In the genomic region with DNA sequence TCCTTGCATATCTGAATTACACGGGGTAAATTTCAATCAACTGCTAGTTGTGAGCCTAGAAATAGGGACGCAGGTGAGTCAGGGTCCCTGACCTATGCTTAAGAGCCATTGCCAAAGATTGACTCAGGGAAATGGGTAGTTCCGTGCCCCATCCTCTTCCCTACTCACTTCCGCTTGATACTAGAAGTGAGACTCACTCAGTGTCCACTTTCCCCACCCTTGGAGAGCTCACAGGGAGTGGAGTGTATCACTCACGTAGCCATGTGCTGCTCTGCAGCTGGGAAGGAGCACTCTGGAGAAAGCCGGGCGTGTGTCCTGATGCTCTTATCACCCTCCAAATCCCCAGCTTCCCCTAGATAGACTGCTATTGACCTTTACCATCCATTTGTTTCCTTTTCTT, we compare ENCODE assay signal across 28 cellular contexts. TPM values are rescaled to one million over a fixed set of nuclear protein-coding genes. Genes with fewer than 3 reads are reported as not detected.
"Had no signal": no experiment of that assay in that cellular context is flagged by ENCODE, and none has a peak within 500 bp of the region (broad histone marks: within the 10 kb centered on the region; RNA-seq: fewer than 3 reads in every experiment).

No MANE protein-coding gene starts in this region.

- H3K4me3 ChIP-seq: adrenal gland, MG63, PC-9 had no signal

- H3K4me3 Mint-ChIP-seq: activated naive CD8-positive, alpha-beta T cell treated with anti-CD3 and anti-CD28 coated beads, Interleukin-2, amount 10 ng/mL, durations not matched to agents 7 days and 5 days; activated T-helper 17 cell treated with anti-CD3 and anti-CD28 coated beads, Interleukin-2, amount 50 U/mL, for 72 hours; T-helper 1 cell treated with Interleukin-12 subunit alpha and Interleukin-12 subunit beta and Interleukin-4 antibody, amounts not matched to agents 30 μg/mL and 1 μg/mL, for 36 hours; WTC11 had no signal

- DNase-seq: activated CD4-positive, alpha-beta T cell treated with anti-CD3 and anti-CD28 coated beads for 48 hours; activated CD4-positive, alpha-beta T cell treated with anti-CD3 and anti-CD28 coated beads, Interleukin-2, amount 50 U/mL, for 4 hours; activated CD4-positive, CD25-positive, alpha-beta regulatory T cell treated with anti-CD3 and anti-CD28 coated beads, Interleukin-2, amount 50 U/mL, for 72 hours; activated gamma-delta T cell; activated naive CD4-positive, alpha-beta T cell treated with anti-CD3 and anti-CD28 coated beads, Interleukin-2, amount 50 U/mL, for 16 hours; activated naive CD8-positive, alpha-beta T cell treated with anti-CD3 and anti-CD28 coated beads, Interleukin-2, amount 10 ng/mL, durations not matched to agents 7 days and 5 days; activated T-cell treated with anti-CD3 and anti-CD28 coated beads for 4 hours; activated T-cell treated with anti-CD3 and anti-CD28 coated beads, Interleukin-2, amount 50 U/mL, for 48 hours; adrenal gland; aorta; MG63; MV-4-11; NCI-H1092 treated with DMSO at 0.1 percent for 48 hours; NCI-H1417 treated with DMSO at 0.1 percent for 48 hours; NCI-H1694; NCI-H2029; NCI-H2107; NCI-H2171 treated with DMSO at 0.1 percent for 48 hours; NCI-H226; NCI-H526; NCI-H82; PC-9; SHP77 treated with DMSO at 0.1 percent for 48 hours had no signal

- H3K27ac ChIP-seq: adrenal gland, PC-9 had no signal

- H2AFZ ChIP-seq: PC-9 had no signal

- H3K27ac Mint-ChIP-seq: activated naive CD8-positive, alpha-beta T cell treated with anti-CD3 and anti-CD28 coated beads, Interleukin-2, amount 10 ng/mL, durations not matched to agents 7 days and 5 days; activated T-helper 17 cell treated with anti-CD3 and anti-CD28 coated beads, Interleukin-2, amount 50 U/mL, for 72 hours; T-helper 1 cell treated with Interleukin-12 subunit alpha and Interleukin-12 subunit beta and Interleukin-4 antibody, amounts not matched to agents 30 μg/mL and 1 μg/mL, for 36 hours; WTC11 had no signal

- H3K4me1 Mint-ChIP-seq: WTC11 had no signal

- H3K9me3 Mint-ChIP-seq: activated naive CD8-positive, alpha-beta T cell treated with anti-CD3 and anti-CD28 coated beads, Interleukin-2, amount 10 ng/mL, durations not matched to agents 7 days and 5 days; activated T-helper 17 cell treated with anti-CD3 and anti-CD28 coated beads, Interleukin-2, amount 50 U/mL, for 72 hours; T-helper 1 cell treated with Interleukin-12 subunit alpha and Interleukin-12 subunit beta and Interleukin-4 antibody, amounts not matched to agents 30 μg/mL and 1 μg/mL, for 36 hours had no signal

- H3K36me3 Mint-ChIP-seq: activated naive CD8-positive, alpha-beta T cell treated with anti-CD3 and anti-CD28 coated beads, Interleukin-2, amount 10 ng/mL, durations not matched to agents 7 days and 5 days; WTC11 had no signal

- H3K36me3 ChIP-seq: adrenal gland, MG63 had no signal

- ATAC-seq: WTC11 had no signal

- H3K4me1 ChIP-seq: adrenal gland had no signal

- H3K9me3 ChIP-seq: adrenal gland, MG63 had no signal

- H3K27me3 ChIP-seq: adrenal gland, MG63 had no signal

- H3K4me2 ChIP-seq: PC-9 had no signal

RNA-seq across cellular contexts. Expression of a gene that starts 0.5 kb away (rescaled TPM):
- total RNA-seq: activated naive CD8-positive, alpha-beta T cell treated with anti-CD3 and anti-CD28 coated beads, Interleukin-2, amount 10 ng/mL, durations not matched to agents 7 days and 5 days; activated T-helper 17 cell treated with anti-CD3 and anti-CD28 coated beads, Interleukin-2, amount 50 U/mL, for 72 hours; adrenal gland; aorta; NCI-H460; PC-9; SK-MEL-5; WTC11 had no signal
- polyA plus RNA-seq: adrenal gland, aorta had no signal

RNA-seq across cellular contexts. Expression of a gene that starts 26.2 kb away (rescaled TPM):
- total RNA-seq: activated naive CD8-positive, alpha-beta T cell treated with anti-CD3 and anti-CD28 coated beads, Interleukin-2, amount 10 ng/mL, durations not matched to agents 7 days and 5 days; activated T-helper 17 cell treated with anti-CD3 and anti-CD28 coated beads, Interleukin-2, amount 50 U/mL, for 72 hours; adrenal gland; aorta; NCI-H460; SK-MEL-5; WTC11 had no signal
